19 cellular contexts compared by ENCODE assay signal in genomic region chr2:189526936-189527654, GRCh38. TPM values are rescaled to one million over a fixed set of nuclear protein-coding genes. Genes with fewer than 3 reads are reported as not detected.
A peak's percentile ranks its signal among the peaks of the same experiment; 100 is the strongest.
DNase-seq lines count a peak whose midpoint lies in the region; ATAC-seq and TF ChIP-seq lines count a peak whose summit lies in the region.
"Had no signal": no experiment of that assay in that cellular context is flagged by ENCODE, and none has a peak within 500 bp of the region (broad histone marks: within the 10 kb centered on the region; RNA-seq: fewer than 3 reads in every experiment).

No MANE protein-coding gene starts in this region.

- intact Hi-C loops in breast epithelium (cut with DNase I; ENCODE audit: low total_unique reads): no loop called here
- intact Hi-C loops in mammary epithelial cell (cut with micrococcal nuclease): no loop called here
- intact Hi-C loops in aorta (cut with DNase I): no loop called here
- intact Hi-C loops in A673 (cut with micrococcal nuclease; ENCODE audit: unreplicated experiment): no loop called here

- no TSS peak for BruUV-seq in mammary epithelial cell (replicated peaks; lab: Mats Ljungman, UMichigan)
- no TSS peak for BruUV-seq in A673 (replicated peaks; lab: Mats Ljungman, UMichigan)

- TF ChIP-seq CTCF in breast epithelium (IDR thresholded peaks at IDR 0.05): no peak
- no peak for TF ChIP-seq CTCF in mammary epithelial cell (conservative IDR thresholded peaks at IDR 0.05 in 1 of 2, IDR thresholded peaks at IDR 0.05 in 1 of 2; ENCODE audit: extremely low read depth in 1 of 2, insufficient read depth in 1 of 2, low read depth in 1 of 2, low read length in 2 of 2)
- no peak for TF ChIP-seq CTCF in parathyroid adenoma (IDR thresholded peaks at IDR 0.05)
- no peak for TF ChIP-seq CTCF in A673 (conservative IDR thresholded peaks at IDR 0.05; ENCODE audit: low read depth, low read length)

- no peak overlapping the region for H3K4me2 ChIP-seq in mammary epithelial cell (ENCODE audit: insufficient read depth, low read depth, low read length)
- no peak overlapping the region for H3K4me2 ChIP-seq in parathyroid adenoma (ENCODE audit: low read length)
- H3K4me2 ChIP-seq: SK-N-SH had no signal

- CTCF ChIA-PET in mammary epithelial cell (lab: Charles Lee; ENCODE audit: low non-redundant PET): no interaction called here
- CTCF ChIA-PET in A673 (lab: Charles Lee): no interaction called here

- H3K9ac ChIP-seq in mammary epithelial cell (ENCODE audit: insufficient read depth, low read length) (no peak overlapping the region), parathyroid adenoma (no peak overlapping the region)
- H3K9ac ChIP-seq: SK-N-SH had no signal

- TF ChIP-seq POLR2A in breast epithelium (IDR thresholded peaks at IDR 0.05): no peak

- H3K79me2 ChIP-seq in mammary epithelial cell (ENCODE audit: insufficient read depth, low read length) (no peaks in the 10 kb centered on the region), parathyroid adenoma (no peaks in the 10 kb centered on the region)

- no peaks in the 10 kb centered on the region for H3K27me3 ChIP-seq in breast epithelium
- no peaks in the 10 kb centered on the region for H3K27me3 ChIP-seq in mammary epithelial cell (ENCODE audit: insufficient read depth, low read length)
- no peaks in the 10 kb centered on the region for H3K27me3 ChIP-seq in parathyroid adenoma (ENCODE audit: control insufficient read depth, insufficient read depth, low read length)
- no peaks in the 10 kb centered on the region for H3K27me3 ChIP-seq in aorta (ENCODE audit: control insufficient read depth in 1 of 2, insufficient read depth in 2 of 2, low read length in 1 of 2)
- no peaks in the 10 kb centered on the region for H3K27me3 ChIP-seq in A673 (replicated peaks; ENCODE audit: insufficient read depth, low read depth, low read length, poor library complexity)
- H3K27me3 ChIP-seq: gastrocnemius medialis had no signal

- H3K4me1 ChIP-seq in breast epithelium (no peaks in the 10 kb centered on the region), mammary epithelial cell (ENCODE audit: insufficient read depth, low read length) (no peaks in the 10 kb centered on the region), parathyroid adenoma (peaks cover 15% of the 10 kb centered on the region), aorta (ENCODE audit: control insufficient read depth in 1 of 2, insufficient read depth in 2 of 2, low read length in 2 of 2) (peaks cover 4% of the 10 kb centered on the region in 2 donors), A673 (ENCODE audit: insufficient read depth, low read length, poor library complexity, severe bottlenecking) (peaks cover 5% of the 10 kb centered on the region)

- peak overlapping the region; percentile 1 to 66 for H3K27ac ChIP-seq in breast epithelium
- H3K27ac ChIP-seq in mammary epithelial cell (ENCODE audit: insufficient read depth, low read depth, low read length): no peak overlapping the region
- H3K27ac ChIP-seq in parathyroid adenoma: no peak overlapping the region
- no peak overlapping the region for H3K27ac ChIP-seq in aorta (ENCODE audit: low read depth in 1 of 2, low read length in 2 of 2)
- no peak overlapping the region for H3K27ac ChIP-seq in A673 (ENCODE audit: low read depth, low read length, poor library complexity, severe bottlenecking)
- H3K27ac ChIP-seq: 22Rv1, C4-2B, gastrocnemius medialis had no signal

- H3K9me3 ChIP-seq in breast epithelium (no peaks in the 10 kb centered on the region), mammary epithelial cell (replicated peaks; ENCODE audit: insufficient read depth, low read length) (no peaks in the 10 kb centered on the region), parathyroid adenoma (ENCODE audit: control insufficient read depth, low read length) (no peaks in the 10 kb centered on the region), aorta (ENCODE audit: control insufficient read depth, low read length) (no peaks in the 10 kb centered on the region), A673 (ENCODE audit: low read depth, low read length, poor library complexity, severe bottlenecking) (no peaks in the 10 kb centered on the region)
- H3K9me3 ChIP-seq: gastrocnemius medialis, SK-N-SH had no signal

- no peaks in the 10 kb centered on the region for H3K36me3 ChIP-seq in breast epithelium
- H3K36me3 ChIP-seq in mammary epithelial cell (ENCODE audit: insufficient read depth, low read length): no peaks in the 10 kb centered on the region
- no peaks in the 10 kb centered on the region for H3K36me3 ChIP-seq in parathyroid adenoma (ENCODE audit: control insufficient read depth, insufficient read depth, low read length)
- H3K36me3 ChIP-seq in aorta (ENCODE audit: control insufficient read depth in 1 of 2, insufficient read depth in 2 of 2, low read length in 1 of 2): no peaks in the 10 kb centered on the region
- no peaks in the 10 kb centered on the region for H3K36me3 ChIP-seq in A673 (ENCODE audit: insufficient read depth, low read length, poor library complexity, severe bottlenecking)
- H3K36me3 ChIP-seq: gastrocnemius medialis had no signal

- POLR2A ChIA-PET in A673 (lab: Charles Lee; ENCODE audit: low non-redundant PET): no interaction called here

- no peaks in the 10 kb centered on the region for H4K20me1 ChIP-seq in mammary epithelial cell (ENCODE audit: insufficient read depth, low read length)

- H2AFZ ChIP-seq in mammary epithelial cell (ENCODE audit: low read depth, low read length) (no peak overlapping the region), parathyroid adenoma (peak overlapping the region; percentile 36)

- in situ Hi-C loops in mammary epithelial cell (cut with MboI; ENCODE audit: low sequenced_read_pairs in 2 of 2): no loop called here

- 76% methylated on average over 14 of the region's 14 CpGs for WGBS in mammary epithelial cell (ENCODE audit: low coverage, missing lambda C conversion rate)
- 62 to 63% methylated on average over 14 of the region's 14 CpGs for WGBS in aorta, 2 donors

- ATAC-seq in aorta (ENCODE audit: low FRiP score): peak; percentile 53
- ATAC-seq: gastrocnemius medialis, Panc1 had no signal

- H3K4me3 ChIP-seq in breast epithelium (peak overlapping the region in 2 of 3 donors; percentile 8 to 31), mammary epithelial cell (replicated peaks in 1 of 3; ENCODE audit: insufficient read depth in 1 of 3, low read depth in 2 of 3, low read length in 3 of 3) (no peak overlapping the region), parathyroid adenoma (ENCODE audit: low read depth, low read length) (no peak overlapping the region), aorta (ENCODE audit: low read length in 2 of 2) (no peak overlapping the region), A673 (ENCODE audit: low read depth, low read length, poor library complexity, severe bottlenecking) (no peak overlapping the region)
- H3K4me3 ChIP-seq: gastrocnemius medialis had no signal

- DNase-seq in breast epithelium (ENCODE audit: low spot score in 2 of 2) (no peak), mammary epithelial cell (no peak), left kidney (ENCODE audit: low read depth, low spot score) (peak; percentile 23), aorta (no peak), A673 (ENCODE audit: low spot score) (no peak), kidney tubule cell (ENCODE audit: low spot score) (no peak), Ammon's horn (ENCODE audit: low spot score) (no peak)
- DNase-seq: activated CD4-positive, alpha-beta T cell treated with anti-CD3 and anti-CD28 coated beads for 4 hours; DMS 273 treated with DMSO at 0.1 percent for 48 hours; gastrocnemius medialis; GF-D8; H7; Kasumi-1; NCI-H774; SK-N-SH had no signal

- dilution Hi-C loops in mammary epithelial cell (cut with HindIII; ENCODE audit: low sequenced_read_pairs): no loop called here

RNA-seq across cellular contexts. Expression of gene SLC40A1, which starts 53.5 kb away (rescaled TPM):
- total RNA-seq in breast epithelium (100 to 1,000 TPM in 2 of 3 donors, 10 to 100 TPM in 1; 42.2 to 183 (median 162) TPM), mammary epithelial cell (1 to 10 TPM in 1 of 2 donors, not detected in 1; 3.2 TPM), aorta (10 to 100 TPM; 48.8 to 95.6 TPM), A673 (2021) (1.5 and 1.9 TPM in 2 replicates)
- polyA plus RNA-seq in mammary epithelial cell (not detected), aorta (100 to 1,000 TPM; 110 to 170 TPM)
- polyA minus RNA-seq in mammary epithelial cell: not detected

Comparison
In these comparisons a context has a peak if more than half of its experiments do, and no peak if none do; other contexts are left out.
1. H3K27ac ChIP-seq: peak in breast epithelium (2 of 2); none in mammary epithelial cell (single experiment), parathyroid adenoma (single experiment), aorta (0 of 2) and A673 (single experiment).
2. H3K4me3 ChIP-seq: peak in breast epithelium (2 of 3); none in mammary epithelial cell (0 of 3), parathyroid adenoma (single experiment), aorta (0 of 2) and A673 (single experiment).
3. RNA of gene SLC40A1, which starts 53.5 kb away (total RNA-seq): 42.2 to 183 TPM in breast epithelium and 48.8 to 95.6 TPM in aorta; 3.2 TPM in mammary epithelial cell and 1.5 to 1.9 TPM in A673; every median in the first group is over 10 times any median in the second.